Comparison of ENCODE assay signal across 17 cellular contexts in the genomic region with DNA sequence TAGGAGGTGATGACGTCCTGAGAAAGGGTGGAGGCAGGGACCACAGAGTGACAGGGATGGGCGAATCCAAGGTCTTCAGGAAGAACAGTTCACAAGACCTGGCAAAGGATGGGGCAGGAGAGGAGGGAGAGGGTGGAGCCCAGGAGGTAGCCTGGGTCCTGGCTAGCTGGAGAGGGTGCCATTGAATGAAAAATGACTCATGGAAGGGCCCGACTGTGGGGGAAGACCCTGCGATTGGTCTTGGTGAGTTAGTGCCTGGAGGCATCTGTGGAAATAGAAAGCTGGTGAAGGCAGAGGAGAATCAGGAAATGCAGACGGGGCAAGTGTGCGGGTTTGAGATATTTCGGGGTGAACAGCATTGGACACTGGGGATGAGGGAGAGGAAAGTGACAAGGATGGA.
DNase-seq lines count a peak whose midpoint lies in the region; ATAC-seq and TF ChIP-seq lines count a peak whose summit lies in the region.
"Had no signal": no experiment of that assay in that cellular context is flagged by ENCODE, and none has a peak within 500 bp of the region (broad histone marks: within the 10 kb centered on the region; RNA-seq: fewer than 3 reads in every experiment).

No MANE protein-coding gene starts in this region.

- no peak overlapping the region for H4K12ac ChIP-seq in trophoblast cell (ENCODE audit: low read depth, low read length)

- H3K4me1 ChIP-seq in PC-9 (replicated peaks; ENCODE audit: insufficient read depth) (peaks cover 43% of the 10 kb centered on the region), foreskin keratinocyte (peaks cover 9% of the 10 kb centered on the region), trophoblast cell (ENCODE audit: control insufficient read depth in 1 of 2, insufficient read depth in 2 of 2, low read length in 2 of 2) (peaks cover 5 to 20% of the 10 kb centered on the region in 2 experiments), BE2C (no peaks in the 10 kb centered on the region)

- H2AFZ ChIP-seq in PC-9 (no peak overlapping the region), trophoblast cell (ENCODE audit: insufficient read depth, low read length, poor library complexity) (no peak overlapping the region)

- CTCF ChIA-PET in PC-9 (lab: Charles Lee): no interaction called here

- no peak overlapping the region for H3K18ac ChIP-seq in trophoblast cell (ENCODE audit: low read length)

- H3K27me3 ChIP-seq in PC-9 (ENCODE audit: insufficient read depth, low read depth): no peaks in the 10 kb centered on the region
- H3K27me3 ChIP-seq in foreskin keratinocyte: no peaks in the 10 kb centered on the region
- no peaks in the 10 kb centered on the region for H3K27me3 ChIP-seq in trophoblast cell (ENCODE audit: insufficient read depth, low read length)
- no peaks in the 10 kb centered on the region for H3K27me3 ChIP-seq in BE2C
- H3K27me3 ChIP-seq: suprapubic skin had no signal

- H3K9me3 ChIP-seq in PC-9 (ENCODE audit: insufficient read depth, low read depth) (no peaks in the 10 kb centered on the region), trophoblast cell (ENCODE audit: insufficient read depth, low read depth, low read length) (no peaks in the 10 kb centered on the region), BE2C (no peaks in the 10 kb centered on the region)
- H3K9me3 ChIP-seq: suprapubic skin had no signal

- H3K4me3 ChIP-seq in PC-9 (peak overlapping the region; percentile 44; the same call in 1 of the 2 replicates), trophoblast cell (ENCODE audit: low read depth, low read length) (no peak overlapping the region), BE2C (ENCODE audit: low read depth, low read length) (no peak overlapping the region)
- H3K4me3 ChIP-seq: suprapubic skin had no signal

- peaks cover 42% of the 10 kb centered on the region for H3F3A ChIP-seq in PC-9 (ENCODE audit: insufficient read depth, low read depth)

- H3K36me3 ChIP-seq in PC-9 (ENCODE audit: low read depth) (no peaks in the 10 kb centered on the region), trophoblast cell (ENCODE audit: control insufficient read depth in 1 of 2, insufficient read depth in 2 of 2, low read length in 2 of 2) (no peaks in the 10 kb centered on the region), BE2C (no peaks in the 10 kb centered on the region)
- H3K36me3 ChIP-seq: suprapubic skin had no signal

- BruUV-seq in PC-9 (replicated peaks; lab: Mats Ljungman, UMichigan): no TSS peak

- no CpG with 5 or more reads among the region's 7 CpGs for WGBS in trophoblast cell (ENCODE audit: extremely low coverage, insufficient coverage, insufficient read length)

- in situ Hi-C loops in Caki2 (cut with HindIII; ENCODE audit: low pct_unique_long_range_greater_than_20kb, low sequenced_read_pairs): no loop called here

- H3K4me2 ChIP-seq in PC-9 (peak overlapping the region; percentile 70), trophoblast cell (ENCODE audit: low read length) (no peak overlapping the region)

- H3K23ac ChIP-seq in trophoblast cell (ENCODE audit: low read length): no peak overlapping the region

- H4K91ac ChIP-seq in trophoblast cell (ENCODE audit: low read depth, low read length): peak overlapping the region; percentile 15

- H3K79me1 ChIP-seq in trophoblast cell (ENCODE audit: low read length): peaks cover 9% of the 10 kb centered on the region

- TF ChIP-seq CTCF in PC-9 (conservative IDR thresholded peaks at IDR 0.05): no peak
- no peak for TF ChIP-seq CTCF in foreskin keratinocyte (conservative IDR thresholded peaks at IDR 0.05)
- no peak for TF ChIP-seq CTCF in BE2C (IDR thresholded peaks at IDR 0.05; ENCODE audit: low read depth, low read length)
- no peak for TF ChIP-seq CTCF in omental fat pad (IDR thresholded peaks at IDR 0.05)

- no peaks in the 10 kb centered on the region for H3K9me2 ChIP-seq in PC-9 (ENCODE audit: insufficient read depth)

- H3K27ac ChIP-seq in PC-9 (peak overlapping the region; percentile 100), foreskin keratinocyte (no peak overlapping the region), trophoblast cell (ENCODE audit: low read depth, low read length) (no peak overlapping the region)

- H3K4ac ChIP-seq in trophoblast cell (ENCODE audit: low read depth, low read length): no peak overlapping the region

- H4K8ac ChIP-seq in trophoblast cell (ENCODE audit: low read depth, low read length): no peak overlapping the region

- intact Hi-C loops in PC-9 (cut with micrococcal nuclease; ENCODE audit: unreplicated experiment): loop anchor here (2.0 to 5.0 kb wide), 4 partner anchors 45 to 241 kb away; no protein-coding TSS in a partner anchor

- POLR2A ChIA-PET in PC-9 (lab: Charles Lee; ENCODE audit: unreplicated experiment): interaction anchor here (0.6 kb wide), 3 partner anchors 11 to 150 kb away, joined by 3 to 9 read pairs (median 4); no protein-coding TSS in a partner anchor

- peak; percentile 31 for ATAC-seq in foreskin keratinocyte
- ATAC-seq in omental fat pad (ENCODE audit: low FRiP score): no peak
- ATAC-seq: activated T-cell treated with anti-CD3 and anti-CD28 coated beads, Interleukin-2, amount 50 U/mL, for 72 hours; left colon had no signal

- no peaks in the 10 kb centered on the region for H4K20me1 ChIP-seq in PC-9 (ENCODE audit: insufficient read depth)

- DNase-seq in Caki2 (ENCODE audit: low read depth) (peak; percentile 21), PC-9 (peak; percentile 60 to 76), foreskin keratinocyte (peak; percentile 29 to 57), trophoblast cell (peak; percentile 74 to 77), BE2C (no peak), NCI-H1930 (lab: John Stamatoyannopoulos, UW) (no peak), omental fat pad (ENCODE audit: low spot score) (no peak), dedifferentiated amniotic fluid mesenchymal stem cell (ENCODE audit: extremely low spot score) (no peak)
- DNase-seq: ACHN; activated naive CD8-positive, alpha-beta T cell treated with anti-CD3 and anti-CD28 coated beads for 36 hours; activated T-cell treated with anti-CD3 and anti-CD28 coated beads, Interleukin-2, amount 50 U/mL, for 72 hours; dermis blood vessel endothelial cell; DMS53; left colon; NCI-H187 treated with DMSO at 0.1 percent for 48 hours; NCI-H510A had no signal

- no peak overlapping the region for H3K14ac ChIP-seq in trophoblast cell (ENCODE audit: low read length)

- H2AK5ac ChIP-seq in trophoblast cell (ENCODE audit: low read length): peak overlapping the region; percentile 60

- no peaks in the 10 kb centered on the region for H3K79me2 ChIP-seq in PC-9 (ENCODE audit: low read depth)
- no peaks in the 10 kb centered on the region for H3K79me2 ChIP-seq in trophoblast cell (ENCODE audit: control insufficient read depth, insufficient read depth, low read length, poor library complexity)

- no peak overlapping the region for H2BK120ac ChIP-seq in trophoblast cell (ENCODE audit: insufficient read depth, low read length, poor library complexity)

- no peak overlapping the region for H2BK5ac ChIP-seq in trophoblast cell (ENCODE audit: low read depth, low read length, poor library complexity)

- no peak overlapping the region for H3K9ac ChIP-seq in trophoblast cell (ENCODE audit: low read length)

- H2BK12ac ChIP-seq in trophoblast cell (ENCODE audit: low read length): peak overlapping the region; percentile 58

Comparison
In these comparisons a context has a peak if more than half of its experiments do, and no peak if none do; other contexts are left out.
1. DNase-seq: peak in Caki2 (single experiment), PC-9 (2 of 2), foreskin keratinocyte (2 of 2) and trophoblast cell (2 of 2); none in BE2C (single experiment), NCI-H1930 (0 of 2), omental fat pad (single experiment) and dedifferentiated amniotic fluid mesenchymal stem cell (single experiment).